17 cellular contexts compared by ENCODE assay signal in the genomic region with DNA sequence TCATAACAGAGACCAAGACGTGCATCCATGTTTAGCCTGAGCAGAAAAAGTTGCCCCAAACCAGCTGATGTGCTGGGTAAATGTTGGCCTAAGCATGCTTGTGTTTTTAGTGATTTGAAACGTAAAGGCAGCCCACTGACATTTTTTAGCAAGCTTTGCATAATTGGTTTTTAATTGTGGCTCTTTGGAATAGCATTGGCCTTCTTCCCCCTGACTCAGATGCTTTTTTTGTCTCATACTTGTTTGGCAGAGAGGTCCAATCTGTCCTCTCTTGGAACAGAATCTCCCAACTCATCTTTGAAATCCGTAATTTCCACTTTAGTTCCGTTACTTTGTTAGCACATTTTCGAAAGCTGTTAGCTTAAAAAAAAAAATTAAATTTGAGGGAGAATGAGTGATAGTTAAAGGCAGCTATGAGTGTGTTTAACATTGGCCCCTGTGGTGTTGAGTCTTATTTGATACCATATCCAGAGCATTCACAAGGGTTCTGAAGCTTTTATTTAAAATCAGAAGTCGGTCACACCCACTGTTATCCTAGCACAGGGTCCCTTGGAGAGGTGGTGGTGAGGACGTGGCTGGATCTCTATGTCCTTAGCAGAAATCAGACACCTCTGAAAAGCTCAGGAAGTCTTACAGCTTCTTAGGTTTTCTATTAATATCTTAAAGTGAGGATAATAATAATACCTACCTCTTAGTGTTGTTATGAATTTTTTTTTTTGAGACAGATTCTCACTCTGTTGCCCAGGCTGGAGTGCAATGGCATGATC. TPM values are rescaled to one million over a fixed set of nuclear protein-coding genes. Genes with fewer than 3 reads are reported as not detected.
A peak's percentile ranks its signal among the peaks of the same experiment; 100 is the strongest.
DNase-seq lines count a peak whose midpoint lies in the region; ATAC-seq and TF ChIP-seq lines count a peak whose summit lies in the region.
"Had no signal": no experiment of that assay in that cellular context is flagged by ENCODE, and none has a peak within 500 bp of the region (broad histone marks: within the 10 kb centered on the region; RNA-seq: fewer than 3 reads in every experiment).

No MANE protein-coding gene starts in this region.

- TF ChIP-seq CTCF in breast epithelium (IDR thresholded peaks at IDR 0.05) (no peak), MCF 10A (IDR thresholded peaks at IDR 0.05; ENCODE audit: unreplicated experiment) (no peak), fibroblast of lung (conservative IDR thresholded peaks at IDR 0.05 in 1 of 2, IDR thresholded peaks at IDR 0.05 in 1 of 2; ENCODE audit: low read depth in 1 of 2, low read length in 2 of 2) (no peak), osteoblast (IDR thresholded peaks at IDR 0.05; ENCODE audit: extremely low read depth, low read depth, low read length) (no peak), transverse colon (IDR thresholded peaks at IDR 0.05) (no peak), PC-3 (conservative IDR thresholded peaks at IDR 0.05; ENCODE audit: low read depth, low read length) (no peak)

- H3K36me3 Mint-ChIP-seq in MCF 10A (ENCODE audit: insufficient read depth, unreplicated experiment) = peaks cover 54% of the 10 kb centered on the region
- H3K36me3 Mint-ChIP-seq: activated naive CD8-positive, alpha-beta T cell treated with anti-CD3 and anti-CD28 coated beads for 36 hours; natural killer cell treated with Interleukin-12 subunit alpha and Interleukin-12 subunit beta and Interleukin-15 and Interleukin-18, amount 100 ng/mL, for 72 hours had no signal

- no peak for ATAC-seq in PC-3
- ATAC-seq in GM21786 (IDR thresholded peaks at IDR 0.05; ENCODE audit: unreplicated experiment) = no peak
- ATAC-seq: activated T-cell treated with anti-CD3 and anti-CD28 coated beads, Interleukin-2, amount 50 U/mL, for 4 hours; natural killer cell treated with Interleukin-12 subunit alpha and Interleukin-12 subunit beta and Interleukin-15 and Interleukin-18, amount 100 ng/mL, for 72 hours had no signal

- no peaks in the 10 kb centered on the region for H3K79me2 ChIP-seq in fibroblast of lung (ENCODE audit: control insufficient read depth, insufficient read depth, low read length)
- peaks cover 44% of the 10 kb centered on the region for H3K79me2 ChIP-seq in osteoblast (ENCODE audit: insufficient read depth, low read length)
- no peaks in the 10 kb centered on the region for H3K79me2 ChIP-seq in PC-3 (ENCODE audit: low read length)

- H3K27ac Mint-ChIP-seq in MCF 10A (ENCODE audit: low read depth, unreplicated experiment) = no peak overlapping the region
- H3K27ac Mint-ChIP-seq: activated naive CD8-positive, alpha-beta T cell treated with anti-CD3 and anti-CD28 coated beads for 36 hours; natural killer cell treated with Interleukin-12 subunit alpha and Interleukin-12 subunit beta and Interleukin-15 and Interleukin-18, amount 100 ng/mL, for 72 hours had no signal

- 74 to 78% methylated on average over 6 to 7 of the region's 7 CpGs for WGBS in transverse colon (ENCODE audit: low coverage in 1 of 2), 2 donors

- H3K36me3 ChIP-seq in breast epithelium = no peaks in the 10 kb centered on the region
- peaks cover 3% of the 10 kb centered on the region for H3K36me3 ChIP-seq in fibroblast of lung (ENCODE audit: control insufficient read depth, insufficient read depth, low read length)
- peaks cover 9% of the 10 kb centered on the region for H3K36me3 ChIP-seq in osteoblast (ENCODE audit: insufficient read depth, low read length)
- peaks cover 0 to 3% (median 1%) of the 10 kb centered on the region in 4 donors for H3K36me3 ChIP-seq in transverse colon
- H3K36me3 ChIP-seq in PC-3 (ENCODE audit: low read depth, low read length) = no peaks in the 10 kb centered on the region

- CTCF ChIA-PET in MCF 10A (lab: Yijun Ruan, JAX) (interaction anchor here (0.6 to 1.1 kb wide), 4 partner anchors 9 to 276 kb away, joined by 3 to 5 read pairs (median 4); no protein-coding TSS in a partner anchor), PC-3 (lab: Charles Lee) (interaction anchor here (0.6 kb wide), 1 partner anchor 943 kb away, joined by 3 read pairs; no protein-coding TSS in a partner anchor)

- H3K4me2 ChIP-seq in fibroblast of lung (ENCODE audit: extremely low read depth, insufficient read depth, low read length) (no peak overlapping the region), osteoblast (ENCODE audit: insufficient read depth, low read length) (peak overlapping the region; percentile 65), PC-3 (ENCODE audit: low read length) (no peak overlapping the region)

- POLR2A ChIA-PET in MCF 10A (lab: Yijun Ruan, JAX) = interaction anchor here (0.7 to 1.1 kb wide), 3 partner anchors 19 to 135 kb away, joined by 3 read pairs; no protein-coding TSS in a partner anchor
- POLR2A ChIA-PET in PC-3 (lab: Charles Lee; ENCODE audit: unreplicated experiment) = no interaction called here

- H3K27me3 Mint-ChIP-seq in MCF 10A (ENCODE audit: insufficient read depth, unreplicated experiment) = no peaks in the 10 kb centered on the region
- H3K27me3 Mint-ChIP-seq: activated naive CD8-positive, alpha-beta T cell treated with anti-CD3 and anti-CD28 coated beads for 36 hours had no signal

- in situ Hi-C loops in transverse colon (cut with MboI; ENCODE audit: low pct_ligation_motif_present in 1 of 4, low pct_unique_long_range_greater_than_20kb in 1 of 4, low sequenced_read_pairs in 3 of 4) = no loop called here

- H4K20me1 ChIP-seq in fibroblast of lung (ENCODE audit: control insufficient read depth, extremely low read depth, insufficient read depth, low read length) (no peaks in the 10 kb centered on the region), osteoblast (ENCODE audit: insufficient read depth, low read length) (peaks cover 8% of the 10 kb centered on the region), PC-3 (ENCODE audit: low read length) (no peaks in the 10 kb centered on the region)

- no TSS peak for BruUV-seq in MCF 10A (replicated peaks; lab: Mats Ljungman, UMichigan)
- BruUV-seq in PC-3 (replicated peaks; lab: Mats Ljungman, UMichigan) = no TSS peak

- no peak for TF ChIP-seq EP300 in transverse colon (IDR thresholded peaks at IDR 0.05; ENCODE audit: low read depth)

- no peak overlapping the region for H3K4me3 ChIP-seq in breast epithelium
- no peak overlapping the region for H3K4me3 ChIP-seq in fibroblast of lung (replicated peaks in 1 of 4; ENCODE audit: control extremely low read depth in 1 of 4, insufficient read depth in 1 of 4, low read depth in 3 of 4, low read length in 4 of 4)
- H3K4me3 ChIP-seq in osteoblast (ENCODE audit: insufficient read depth, low read length) = no peak overlapping the region
- no peak overlapping the region for H3K4me3 ChIP-seq in transverse colon
- H3K4me3 ChIP-seq in PC-3 (ENCODE audit: low read length) = no peak overlapping the region

- intact Hi-C loops in breast epithelium (cut with DNase I; ENCODE audit: low total_unique reads) (no loop called here), MCF 10A (cut with micrococcal nuclease) (no loop called here), transverse colon (cut with DNase I; ENCODE audit: low total_unique reads) (no loop called here), PC-3 (cut with micrococcal nuclease) (no loop called here)

- no peaks in the 10 kb centered on the region for H3K9me2 ChIP-seq in PC-3 (replicated peaks; ENCODE audit: low read length)

- no peaks in the 10 kb centered on the region for H3F3A ChIP-seq in PC-3 (ENCODE audit: low read length, unreplicated experiment)

- DNase-seq in breast epithelium (ENCODE audit: low spot score in 2 of 2) (no peak), MCF 10A (ENCODE audit: unreplicated experiment) (no peak), fibroblast of lung (ENCODE audit: low read depth in 2 of 2) (peak in 1 of 2 donors; percentile 32), osteoblast (ENCODE audit: insufficient read length, low spot score, missing footprints) (peak; percentile 92), transverse colon (no peak), PC-3 (no peak)
- no peak for DNase-seq in activated naive CD4-positive, alpha-beta T cell treated with anti-CD3 and anti-CD28 coated beads, Interleukin-2, amount 50 U/mL, for 16 hours
- DNase-seq: activated CD4-positive, alpha-beta T cell treated with anti-CD3 and anti-CD28 coated beads, Interleukin-2, amount 50 U/mL, for 1 hour; activated naive CD8-positive, alpha-beta T cell treated with anti-CD3 and anti-CD28 coated beads for 36 hours; activated T-cell treated with anti-CD3 and anti-CD28 coated beads, Interleukin-2, amount 50 U/mL, for 4 hours; C1 segment of cervical spinal cord; Karpas-422; NCI-H1436 treated with DMSO at 0.1 percent for 48 hours had no signal

- peaks cover 13% of the 10 kb centered on the region for H3K4me1 Mint-ChIP-seq in MCF 10A (ENCODE audit: insufficient read depth, unreplicated experiment)
- H3K4me1 Mint-ChIP-seq: activated naive CD8-positive, alpha-beta T cell treated with anti-CD3 and anti-CD28 coated beads for 36 hours had no signal

- H3K4me3 Mint-ChIP-seq in MCF 10A (ENCODE audit: unreplicated experiment) = no peak overlapping the region
- H3K4me3 Mint-ChIP-seq: activated naive CD8-positive, alpha-beta T cell treated with anti-CD3 and anti-CD28 coated beads for 36 hours; activated T-cell treated with anti-CD3 and anti-CD28 coated beads, Interleukin-2, amount 50 U/mL, for 4 hours; natural killer cell treated with Interleukin-12 subunit alpha and Interleukin-12 subunit beta and Interleukin-15 and Interleukin-18, amount 100 ng/mL, for 72 hours had no signal

- no peak overlapping the region for H2AFZ ChIP-seq in fibroblast of lung (ENCODE audit: low read length)
- no peak overlapping the region for H2AFZ ChIP-seq in osteoblast (ENCODE audit: low read length)
- no peak overlapping the region for H2AFZ ChIP-seq in PC-3 (ENCODE audit: low read length)

- no peaks in the 10 kb centered on the region for H3K9me3 ChIP-seq in breast epithelium
- no peaks in the 10 kb centered on the region for H3K9me3 ChIP-seq in fibroblast of lung (ENCODE audit: control insufficient read depth, insufficient read depth, low read depth, low read length)
- H3K9me3 ChIP-seq in osteoblast (ENCODE audit: low read depth, low read length) = no peaks in the 10 kb centered on the region
- no peaks in the 10 kb centered on the region for H3K9me3 ChIP-seq in transverse colon
- no peaks in the 10 kb centered on the region for H3K9me3 ChIP-seq in PC-3 (ENCODE audit: low read length)

- no peak for TF ChIP-seq POLR2A in breast epithelium (IDR thresholded peaks at IDR 0.05)
- TF ChIP-seq POLR2A in transverse colon (IDR thresholded peaks at IDR 0.05) = no peak

- H3K9ac ChIP-seq in fibroblast of lung (ENCODE audit: insufficient read depth, low read length) (no peak overlapping the region), PC-3 (ENCODE audit: low read length) (no peak overlapping the region)

- H3K9me3 Mint-ChIP-seq in MCF 10A (ENCODE audit: unreplicated experiment) = no peaks in the 10 kb centered on the region
- H3K9me3 Mint-ChIP-seq: activated naive CD8-positive, alpha-beta T cell treated with anti-CD3 and anti-CD28 coated beads for 36 hours; activated T-cell treated with anti-CD3 and anti-CD28 coated beads, Interleukin-2, amount 50 U/mL, for 4 hours; natural killer cell treated with Interleukin-12 subunit alpha and Interleukin-12 subunit beta and Interleukin-15 and Interleukin-18, amount 100 ng/mL, for 72 hours had no signal

- no peaks in the 10 kb centered on the region for H3K4me1 ChIP-seq in breast epithelium
- H3K4me1 ChIP-seq in fibroblast of lung (ENCODE audit: control insufficient read depth, extremely low read depth, insufficient read depth, low read length) = peaks cover 12% of the 10 kb centered on the region
- peaks cover 31% of the 10 kb centered on the region for H3K4me1 ChIP-seq in osteoblast (ENCODE audit: insufficient read depth, low read length)
- peaks cover 6 to 34% (median 15%) of the 10 kb centered on the region in 4 donors for H3K4me1 ChIP-seq in transverse colon
- H3K4me1 ChIP-seq in PC-3 (ENCODE audit: insufficient read depth, low read length) = peaks cover 8% of the 10 kb centered on the region; the same call in 1 of the 2 replicates

- peak overlapping the region; percentile 41 to 68 for H3K27ac ChIP-seq in breast epithelium
- peak overlapping the region; percentile 3 for H3K27ac ChIP-seq in fibroblast of lung (ENCODE audit: insufficient read depth, low read length)
- peak overlapping the region; percentile 62 for H3K27ac ChIP-seq in osteoblast (ENCODE audit: low read depth, low read length)
- H3K27ac ChIP-seq in transverse colon = peak overlapping the region; percentile 23 to 64 (median 62)
- no peak overlapping the region for H3K27ac ChIP-seq in PC-3 (ENCODE audit: low read length)
- H3K27ac ChIP-seq: 22Rv1, HL-60 had no signal

- H3K27me3 ChIP-seq in breast epithelium = no peaks in the 10 kb centered on the region
- no peaks in the 10 kb centered on the region for H3K27me3 ChIP-seq in fibroblast of lung (ENCODE audit: control insufficient read depth, insufficient read depth, low read length)
- H3K27me3 ChIP-seq in osteoblast (ENCODE audit: insufficient read depth, low read length) = no peaks in the 10 kb centered on the region
- H3K27me3 ChIP-seq in transverse colon = no peaks in the 10 kb centered on the region
- no peaks in the 10 kb centered on the region for H3K27me3 ChIP-seq in PC-3 (ENCODE audit: low read length)

RNA-seq across cellular contexts. Expression of a gene that starts 15.6 kb away (rescaled TPM):
- 100 to 1,000 TPM in 1 of 3 donors, 10 to 100 TPM in 2; 35.7 to 153 (median 58.3) TPM for total RNA-seq in breast epithelium
- 38.9 and 45.3 TPM in 2 replicates for total RNA-seq in MCF 10A (2022)
- 86.3 and 95.3 TPM in 2 replicates for total RNA-seq in fibroblast of lung
- polyA plus RNA-seq in fibroblast of lung = 32.4 and 40.8 TPM in 2 replicates
- polyA plus RNA-seq in fibroblast of lung (2012) = 34.5 and 39.1 TPM in 2 replicates
- polyA minus RNA-seq in fibroblast of lung (ENCODE audit: low replicate concordance) = 8.0 and 9.8 TPM in 2 replicates
- 70.7 and 77.1 TPM in 2 replicates for total RNA-seq in osteoblast
- 100 to 1,000 TPM in 1 of 4 donors, 10 to 100 TPM in 3; 49.2 to 108 (median 57.8) TPM for total RNA-seq in transverse colon
- 5.8 and 8.2 TPM in 2 replicates for total RNA-seq in PC-3 (2014; rRNA removed)
